1 cellular context compared by ENCODE assay signal in the genomic region with DNA sequence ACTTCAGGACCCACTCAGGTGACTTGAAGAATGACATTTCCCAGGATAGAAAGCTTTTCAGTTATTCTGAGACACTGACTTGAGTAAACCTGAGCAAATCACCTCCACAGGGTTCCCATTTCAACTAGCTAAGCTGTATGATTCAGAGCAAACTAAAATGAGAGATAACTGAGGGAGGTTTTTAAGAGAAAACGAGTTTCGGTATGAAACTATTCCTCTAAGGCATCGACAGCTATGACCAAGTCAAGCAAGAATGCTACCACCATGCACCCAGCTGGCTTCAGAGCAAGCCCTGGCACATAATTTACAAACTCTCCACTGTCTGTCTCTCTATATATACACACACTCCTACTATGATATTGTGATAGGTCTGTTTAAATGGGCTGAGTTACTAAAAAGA.
TF ChIP-seq lines count a peak whose summit lies in the region.

No MANE protein-coding gene starts in this region.

TF ChIP-seq in GM12878, 131 proteins besides CTCF, POLR2A, EP300 and RAD21 (continued from another document):
- TF ChIP-seq, protein P1, sequence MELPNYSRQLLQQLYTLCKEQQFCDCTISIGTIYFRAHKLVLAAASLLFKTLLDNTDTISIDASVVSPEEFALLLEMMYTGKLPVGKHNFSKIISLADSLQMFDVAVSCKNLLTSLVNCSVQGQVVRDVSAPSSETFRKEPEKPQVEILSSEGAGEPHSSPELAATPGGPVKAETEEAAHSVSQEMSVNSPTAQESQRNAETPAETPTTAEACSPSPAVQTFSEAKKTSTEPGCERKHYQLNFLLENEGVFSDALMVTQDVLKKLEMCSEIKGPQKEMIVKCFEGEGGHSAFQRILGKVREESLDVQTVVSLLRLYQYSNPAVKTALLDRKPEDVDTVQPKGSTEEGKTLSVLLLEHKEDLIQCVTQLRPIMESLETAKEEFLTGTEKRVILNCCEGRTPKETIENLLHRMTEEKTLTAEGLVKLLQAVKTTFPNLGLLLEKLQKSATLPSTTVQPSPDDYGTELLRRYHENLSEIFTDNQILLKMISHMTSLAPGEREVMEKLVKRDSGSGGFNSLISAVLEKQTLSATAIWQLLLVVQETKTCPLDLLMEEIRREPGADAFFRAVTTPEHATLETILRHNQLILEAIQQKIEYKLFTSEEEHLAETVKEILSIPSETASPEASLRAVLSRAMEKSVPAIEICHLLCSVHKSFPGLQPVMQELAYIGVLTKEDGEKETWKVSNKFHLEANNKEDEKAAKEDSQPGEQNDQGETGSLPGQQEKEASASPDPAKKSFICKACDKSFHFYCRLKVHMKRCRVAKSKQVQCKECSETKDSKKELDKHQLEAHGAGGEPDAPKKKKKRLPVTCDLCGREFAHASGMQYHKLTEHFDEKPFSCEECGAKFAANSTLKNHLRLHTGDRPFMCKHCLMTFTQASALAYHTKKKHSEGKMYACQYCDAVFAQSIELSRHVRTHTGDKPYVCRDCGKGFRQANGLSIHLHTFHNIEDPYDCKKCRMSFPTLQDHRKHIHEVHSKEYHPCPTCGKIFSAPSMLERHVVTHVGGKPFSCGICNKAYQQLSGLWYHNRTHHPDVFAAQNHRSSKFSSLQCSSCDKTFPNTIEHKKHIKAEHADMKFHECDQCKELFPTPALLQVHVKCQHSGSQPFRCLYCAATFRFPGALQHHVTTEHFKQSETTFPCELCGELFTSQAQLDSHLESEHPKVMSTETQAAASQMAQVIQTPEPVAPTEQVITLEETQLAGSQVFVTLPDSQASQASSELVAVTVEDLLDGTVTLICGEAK (IDR thresholded peaks at IDR 0.05; ENCODE audit: borderline replicate concordance), result no peak
- TF ChIP-seq IKZF2 (IDR thresholded peaks at IDR 0.05) (no peak), SPI1 (IDR thresholded peaks at IDR 0.05; ENCODE audit: borderline replicate concordance, insufficient read depth, low read depth, low read length) (no peak), ATF2 (IDR thresholded peaks at IDR 0.05; ENCODE audit: low read length) (no peak), RELA (IDR thresholded peaks at IDR 0.05; ENCODE audit: borderline replicate concordance, partially characterized antibody) (no peak), SRF (IDR thresholded peaks at IDR 0.05; ENCODE audit: low read depth in 2 of 2, low read length in 2 of 2) (no peak), EED (IDR thresholded peaks at IDR 0.05; ENCODE audit: low read depth) (no peak), BHLHE40 (IDR thresholded peaks at IDR 0.05; ENCODE audit: borderline replicate concordance in 1 of 2, low read depth in 2 of 2, low read length in 1 of 2) (no peak)
- TF ChIP-seq, protein P2, sequence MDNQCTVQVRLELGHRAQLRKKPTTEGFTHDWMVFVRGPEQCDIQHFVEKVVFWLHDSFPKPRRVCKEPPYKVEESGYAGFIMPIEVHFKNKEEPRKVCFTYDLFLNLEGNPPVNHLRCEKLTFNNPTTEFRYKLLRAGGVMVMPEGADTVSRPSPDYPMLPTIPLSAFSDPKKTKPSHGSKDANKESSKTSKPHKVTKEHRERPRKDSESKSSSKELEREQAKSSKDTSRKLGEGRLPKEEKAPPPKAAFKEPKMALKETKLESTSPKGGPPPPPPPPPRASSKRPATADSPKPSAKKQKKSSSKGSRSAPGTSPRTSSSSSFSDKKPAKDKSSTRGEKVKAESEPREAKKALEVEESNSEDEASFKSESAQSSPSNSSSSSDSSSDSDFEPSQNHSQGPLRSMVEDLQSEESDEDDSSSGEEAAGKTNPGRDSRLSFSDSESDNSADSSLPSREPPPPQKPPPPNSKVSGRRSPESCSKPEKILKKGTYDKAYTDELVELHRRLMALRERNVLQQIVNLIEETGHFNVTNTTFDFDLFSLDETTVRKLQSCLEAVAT (IDR thresholded peaks at IDR 0.05), result no peak
- TF ChIP-seq, protein P3, sequence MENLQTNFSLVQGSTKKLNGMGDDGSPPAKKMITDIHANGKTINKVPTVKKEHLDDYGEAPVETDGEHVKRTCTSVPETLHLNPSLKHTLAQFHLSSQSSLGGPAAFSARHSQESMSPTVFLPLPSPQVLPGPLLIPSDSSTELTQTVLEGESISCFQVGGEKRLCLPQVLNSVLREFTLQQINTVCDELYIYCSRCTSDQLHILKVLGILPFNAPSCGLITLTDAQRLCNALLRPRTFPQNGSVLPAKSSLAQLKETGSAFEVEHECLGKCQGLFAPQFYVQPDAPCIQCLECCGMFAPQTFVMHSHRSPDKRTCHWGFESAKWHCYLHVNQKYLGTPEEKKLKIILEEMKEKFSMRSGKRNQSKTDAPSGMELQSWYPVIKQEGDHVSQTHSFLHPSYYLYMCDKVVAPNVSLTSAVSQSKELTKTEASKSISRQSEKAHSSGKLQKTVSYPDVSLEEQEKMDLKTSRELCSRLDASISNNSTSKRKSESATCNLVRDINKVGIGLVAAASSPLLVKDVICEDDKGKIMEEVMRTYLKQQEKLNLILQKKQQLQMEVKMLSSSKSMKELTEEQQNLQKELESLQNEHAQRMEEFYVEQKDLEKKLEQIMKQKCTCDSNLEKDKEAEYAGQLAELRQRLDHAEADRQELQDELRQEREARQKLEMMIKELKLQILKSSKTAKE (IDR thresholded peaks at IDR 0.05; ENCODE audit: low read depth, poor library complexity, severe bottlenecking), result no peak
- TF ChIP-seq, protein P4, sequence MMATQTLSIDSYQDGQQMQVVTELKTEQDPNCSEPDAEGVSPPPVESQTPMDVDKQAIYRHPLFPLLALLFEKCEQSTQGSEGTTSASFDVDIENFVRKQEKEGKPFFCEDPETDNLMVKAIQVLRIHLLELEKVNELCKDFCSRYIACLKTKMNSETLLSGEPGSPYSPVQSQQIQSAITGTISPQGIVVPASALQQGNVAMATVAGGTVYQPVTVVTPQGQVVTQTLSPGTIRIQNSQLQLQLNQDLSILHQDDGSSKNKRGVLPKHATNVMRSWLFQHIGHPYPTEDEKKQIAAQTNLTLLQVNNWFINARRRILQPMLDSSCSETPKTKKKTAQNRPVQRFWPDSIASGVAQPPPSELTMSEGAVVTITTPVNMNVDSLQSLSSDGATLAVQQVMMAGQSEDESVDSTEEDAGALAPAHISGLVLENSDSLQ (IDR thresholded peaks at IDR 0.05), result no peak
